Comparison of ENCODE assay signal across 11 cellular contexts in genomic region chr2:230665263-230665691, GRCh38. TPM values are rescaled to one million over a fixed set of nuclear protein-coding genes. Genes with fewer than 3 reads are reported as not detected.
DNase-seq lines count a peak whose midpoint lies in the region; ATAC-seq and FAIRE-seq lines count a peak whose summit lies in the region.
"Had no signal": no experiment of that assay in that cellular context is flagged by ENCODE, and none has a peak within 500 bp of the region (broad histone marks: within the 10 kb centered on the region; RNA-seq: fewer than 3 reads in every experiment).

No MANE protein-coding gene starts in this region.

- peaks cover 1% of the 10 kb centered on the region for H3K36me3 Mint-ChIP-seq in activated T-helper 1 cell treated with anti-CD3 and anti-CD28 coated beads, Interleukin-12 subunit alpha, Interleukin-12 subunit beta, Interleukin-2, Interleukin-4 antibody, amounts not matched to agents 30 ng/mL and 10 ng/mL and 1 ng/mL, durations not matched to agents 14 hours and 24 hours and 36 hours (ENCODE audit: low read depth)
- H3K36me3 Mint-ChIP-seq in natural killer cell treated with Interleukin-12 subunit alpha and Interleukin-12 subunit beta and Interleukin-15 and Interleukin-18, amount 100 ng/mL, for 72 hours = no peaks in the 10 kb centered on the region

- ATAC-seq in HG02610 (IDR thresholded peaks at IDR 0.05; ENCODE audit: unreplicated experiment) (peak; percentile 25), left ventricle myocardium superior (no peak)
- no peak for ATAC-seq in natural killer cell treated with Interleukin-12 subunit alpha and Interleukin-12 subunit beta and Interleukin-15 and Interleukin-18, amount 100 ng/mL, for 72 hours

- peak overlapping the region; percentile 99 for H3K27ac Mint-ChIP-seq in activated T-helper 1 cell treated with anti-CD3 and anti-CD28 coated beads, Interleukin-12 subunit alpha, Interleukin-12 subunit beta, Interleukin-2, Interleukin-4 antibody, amounts not matched to agents 30 ng/mL and 10 ng/mL and 1 ng/mL, durations not matched to agents 14 hours and 24 hours and 36 hours
- H3K27ac Mint-ChIP-seq in natural killer cell treated with Interleukin-12 subunit alpha and Interleukin-12 subunit beta and Interleukin-15 and Interleukin-18, amount 100 ng/mL, for 72 hours = peak overlapping the region; percentile 96 to 99

- H3K4me3 Mint-ChIP-seq in activated T-helper 1 cell treated with anti-CD3 and anti-CD28 coated beads, Interleukin-12 subunit alpha, Interleukin-12 subunit beta, Interleukin-2, Interleukin-4 antibody, amounts not matched to agents 30 ng/mL and 10 ng/mL and 1 ng/mL, durations not matched to agents 14 hours and 24 hours and 36 hours = peak overlapping the region; percentile 70
- H3K4me3 Mint-ChIP-seq in natural killer cell treated with Interleukin-12 subunit alpha and Interleukin-12 subunit beta and Interleukin-15 and Interleukin-18, amount 100 ng/mL, for 72 hours = peak overlapping the region; percentile 87

- peak; percentile 83 for DNase-seq in GDM1 (lab: John Stamatoyannopoulos, UW)
- no peak for DNase-seq in activated T-helper 1 cell treated with anti-CD3 and anti-CD28 coated beads, Interleukin-12 subunit alpha, Interleukin-12 subunit beta, Interleukin-2, Interleukin-4 antibody, amounts not matched to agents 30 ng/mL and 10 ng/mL and 1 ng/mL, durations not matched to agents 14 hours and 24 hours and 36 hours (ENCODE audit: low spot score)
- DNase-seq in natural killer cell treated with Interleukin-12 subunit alpha and Interleukin-12 subunit beta and Interleukin-15 and Interleukin-18, amount 100 ng/mL, for 72 hours (ENCODE audit: low spot score) = no peak
- DNase-seq in left ventricle myocardium superior = no peak
- DNase-seq in HuH-7.5 (ENCODE audit: low spot score) = no peak
- no peak for DNase-seq in mucosa of gallbladder (ENCODE audit: low spot score)
- no peak for DNase-seq in frontal cortex (ENCODE audit: low spot score in 2 of 2)
- DNase-seq: anterior cingulate cortex, hippocampal formation had no signal

- peaks cover 93% of the 10 kb centered on the region for H3K4me1 Mint-ChIP-seq in activated T-helper 1 cell treated with anti-CD3 and anti-CD28 coated beads, Interleukin-12 subunit alpha, Interleukin-12 subunit beta, Interleukin-2, Interleukin-4 antibody, amounts not matched to agents 30 ng/mL and 10 ng/mL and 1 ng/mL, durations not matched to agents 14 hours and 24 hours and 36 hours (ENCODE audit: low read depth)
- peaks cover 83 to 84% of the 10 kb centered on the region in 2 donors for H3K4me1 Mint-ChIP-seq in natural killer cell treated with Interleukin-12 subunit alpha and Interleukin-12 subunit beta and Interleukin-15 and Interleukin-18, amount 100 ng/mL, for 72 hours (ENCODE audit: low read depth in 2 of 2)

- no peaks in the 10 kb centered on the region for H3K27me3 Mint-ChIP-seq in activated T-helper 1 cell treated with anti-CD3 and anti-CD28 coated beads, Interleukin-12 subunit alpha, Interleukin-12 subunit beta, Interleukin-2, Interleukin-4 antibody, amounts not matched to agents 30 ng/mL and 10 ng/mL and 1 ng/mL, durations not matched to agents 14 hours and 24 hours and 36 hours (ENCODE audit: insufficient read depth)
- H3K27me3 Mint-ChIP-seq in natural killer cell treated with Interleukin-12 subunit alpha and Interleukin-12 subunit beta and Interleukin-15 and Interleukin-18, amount 100 ng/mL, for 72 hours = no peaks in the 10 kb centered on the region

- H3K9me3 Mint-ChIP-seq in activated T-helper 1 cell treated with anti-CD3 and anti-CD28 coated beads, Interleukin-12 subunit alpha, Interleukin-12 subunit beta, Interleukin-2, Interleukin-4 antibody, amounts not matched to agents 30 ng/mL and 10 ng/mL and 1 ng/mL, durations not matched to agents 14 hours and 24 hours and 36 hours = no peaks in the 10 kb centered on the region
- no peaks in the 10 kb centered on the region for H3K9me3 Mint-ChIP-seq in natural killer cell treated with Interleukin-12 subunit alpha and Interleukin-12 subunit beta and Interleukin-15 and Interleukin-18, amount 100 ng/mL, for 72 hours

- intact Hi-C loops in activated T-helper 1 cell treated with anti-CD3 and anti-CD28 coated beads, Interleukin-12 subunit alpha, Interleukin-12 subunit beta, Interleukin-2, Interleukin-4 antibody, amounts not matched to agents 30 ng/mL and 10 ng/mL and 1 ng/mL, durations not matched to agents 14 hours and 24 hours and 36 hours (cut with micrococcal nuclease) = no loop called here
- intact Hi-C loops in left ventricle myocardium superior (cut with micrococcal nuclease) = no loop called here

- FAIRE-seq in frontal cortex (lab: Jason Lieb, UNC) = no peak
- FAIRE-seq: D721Med had no signal

RNA-seq across cellular contexts. Expression of gene CAB39, which starts 47.4 kb away (rescaled TPM):
- total RNA-seq in activated T-helper 1 cell treated with anti-CD3 and anti-CD28 coated beads, Interleukin-12 subunit alpha, Interleukin-12 subunit beta, Interleukin-2, Interleukin-4 antibody, amounts not matched to agents 30 ng/mL and 10 ng/mL and 1 ng/mL, durations not matched to agents 14 hours and 24 hours and 36 hours = 168 and 170 TPM in 2 replicates
- 100 to 1,000 TPM; 139 to 146 TPM for total RNA-seq in natural killer cell treated with Interleukin-12 subunit alpha and Interleukin-12 subunit beta and Interleukin-15 and Interleukin-18, amount 100 ng/mL, for 72 hours
- total RNA-seq in left ventricle myocardium superior (86.2 TPM), mucosa of gallbladder (73.8 TPM), frontal cortex (165 TPM)
